1 cellular context compared by ENCODE assay signal in the genomic region with DNA sequence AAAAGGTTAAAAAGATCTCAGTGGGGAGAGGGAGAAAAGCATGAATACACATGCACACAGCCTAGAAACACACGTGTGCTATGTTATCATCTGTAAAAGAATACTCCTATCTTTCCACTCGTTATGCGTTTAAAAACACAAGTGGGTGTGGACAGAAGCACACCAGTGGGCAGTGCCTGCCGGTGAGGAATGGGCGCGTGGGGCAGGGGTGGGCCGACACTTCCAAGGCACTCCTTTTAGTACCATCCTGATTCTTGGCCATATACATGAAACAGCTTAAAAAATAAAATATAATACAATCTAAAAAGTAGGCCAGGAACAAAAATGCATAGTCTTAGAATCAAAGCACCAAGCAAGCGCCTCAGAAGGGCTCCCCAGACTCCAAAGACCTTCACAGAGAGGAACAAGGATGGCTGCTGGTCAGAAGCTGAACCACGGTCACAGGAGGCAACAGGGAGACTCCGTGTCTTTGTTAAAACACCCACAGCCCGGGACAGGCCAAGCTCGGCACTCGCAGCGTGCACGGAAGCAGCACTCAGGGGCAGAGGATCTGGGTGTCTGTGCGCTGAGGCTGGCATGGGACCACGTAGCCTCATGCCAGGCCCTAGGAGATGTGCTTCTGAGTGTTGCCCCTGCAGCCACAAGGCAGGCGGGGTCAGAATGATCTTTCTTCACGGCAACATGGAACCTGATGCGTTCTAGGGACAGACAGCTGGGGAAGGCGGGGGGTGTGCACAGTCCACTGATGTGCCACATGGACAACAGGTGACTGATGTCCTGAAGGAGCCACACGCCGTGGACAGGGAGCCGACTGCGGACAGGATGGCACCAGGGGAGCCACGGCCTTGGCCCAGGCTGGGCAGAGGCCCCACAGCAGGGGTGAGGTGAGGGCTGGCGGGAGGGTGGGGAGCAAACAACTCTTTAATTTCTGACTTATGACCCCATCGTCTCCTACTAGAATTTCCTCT.
TF ChIP-seq lines count a peak whose summit lies in the region.

No MANE protein-coding gene starts in this region.

TF ChIP-seq in K562, 482 proteins besides CTCF, POLR2A, EP300 and RAD21:
- TF ChIP-seq DNMT1 (IDR thresholded peaks at IDR 0.05) (no peak), SRF (CRISPR knock-in tag; IDR thresholded peaks at IDR 0.05) (no peak), ETV5 (CRISPR knock-in tag; IDR thresholded peaks at IDR 0.05; ENCODE audit: low read depth) (no peak), HNRNPK (IDR thresholded peaks at IDR 0.05; ENCODE audit: low read depth, low read length, poor library complexity, severe bottlenecking) (no peak), GTF2A2 (tag; IDR thresholded peaks at IDR 0.05) (no peak), MYBL2 (IDR thresholded peaks at IDR 0.05; ENCODE audit: low read depth) (no peak), MYBL2 (CRISPR knock-in tag; IDR thresholded peaks at IDR 0.05; ENCODE audit: borderline replicate concordance) (no peak), ZNF655 (CRISPR knock-in tag; IDR thresholded peaks at IDR 0.05) (no peak), POLR2G (IDR thresholded peaks at IDR 0.05; ENCODE audit: low read depth, low read length) (0 out of 2 replicates have a peak, but pooled peaks have one; percentile 45)
